8 cellular contexts compared by ENCODE assay signal in genomic region chr1:56820755-56821461, GRCh38. TPM values are rescaled to one million over a fixed set of nuclear protein-coding genes. Genes with fewer than 3 reads are reported as not detected.
A peak's percentile ranks its signal among the peaks of the same experiment; 100 is the strongest.
DNase-seq lines count a peak whose midpoint lies in the region; ATAC-seq, FAIRE-seq and TF ChIP-seq lines count a peak whose summit lies in the region.

No MANE protein-coding gene starts in this region.

- no peaks in the 10 kb centered on the region for H3K36me3 ChIP-seq in CD8-positive, alpha-beta T cell (ENCODE audit: insufficient read depth, low read length)
- H3K36me3 ChIP-seq in H1 (ENCODE audit: control insufficient read depth in 2 of 4, insufficient read depth in 4 of 4, low read length in 3 of 4): no peaks in the 10 kb centered on the region
- no peaks in the 10 kb centered on the region for H3K36me3 ChIP-seq in mesodermal cell (ENCODE audit: control insufficient read depth, insufficient read depth, low read length)

- H4K8ac ChIP-seq in H1 (ENCODE audit: extremely low read depth, insufficient read depth, low read length): no peak overlapping the region

- H3K18ac ChIP-seq in H1 (ENCODE audit: extremely low read depth, low read length): no peak overlapping the region

- no peaks in the 10 kb centered on the region for H3K4me1 ChIP-seq in CD8-positive, alpha-beta T cell (ENCODE audit: insufficient read depth, low read length)
- peaks cover 2 to 9% (median 6%) of the 10 kb centered on the region in 4 experiments; a peak in 6 of 7 replicates for H3K4me1 ChIP-seq in H1 (replicated peaks in 1 of 4; ENCODE audit: control insufficient read depth in 3 of 4, insufficient read depth in 4 of 4, low read length in 3 of 4)
- peaks cover 17% of the 10 kb centered on the region for H3K4me1 ChIP-seq in mesodermal cell (ENCODE audit: control insufficient read depth, insufficient read depth, low read length, poor library complexity, severe bottlenecking)

- no peaks in the 10 kb centered on the region for H3K36me3 Mint-ChIP-seq in CD8-positive, alpha-beta T cell
- H3K36me3 Mint-ChIP-seq in activated CD8-positive, alpha-beta T cell treated with anti-CD3 and anti-CD28 coated beads for 36 hours (ENCODE audit: low read depth): no peaks in the 10 kb centered on the region

- peak; percentile 90 to 97 for TF ChIP-seq RAD21 in H1 (IDR thresholded peaks at IDR 0.05 in 1 of 2, conservative IDR thresholded peaks at IDR 0.05 in 1 of 2; ENCODE audit: low read depth in 2 of 2, low read length in 2 of 2)

- H3K27me3 Mint-ChIP-seq in CD8-positive, alpha-beta T cell (ENCODE audit: low read depth): peaks cover 16% of the 10 kb centered on the region
- H3K27me3 Mint-ChIP-seq in activated CD8-positive, alpha-beta T cell treated with anti-CD3 and anti-CD28 coated beads for 36 hours: peaks cover 6% of the 10 kb centered on the region

- peak; percentile 54 for TF ChIP-seq CTCF in CD8-positive, alpha-beta T cell (IDR thresholded peaks at IDR 0.05)
- peak; percentile 87 for TF ChIP-seq CTCF in activated CD8-positive, alpha-beta T cell treated with anti-CD3 and anti-CD28 coated beads for 36 hours (IDR thresholded peaks at IDR 0.05)
- TF ChIP-seq CTCF in H1 (IDR thresholded peaks at IDR 0.05; ENCODE audit: control extremely low read depth in 1 of 3, insufficient read depth in 1 of 3, low read depth in 1 of 3, low read length in 3 of 3): peak; percentile 91 to 99 (median 92)

- no peak overlapping the region for H3K27ac Mint-ChIP-seq in CD8-positive, alpha-beta T cell
- H3K27ac Mint-ChIP-seq in activated CD8-positive, alpha-beta T cell treated with anti-CD3 and anti-CD28 coated beads for 36 hours: no peak overlapping the region

- peak; percentile 79 for FAIRE-seq in H1 (lab: Jason Lieb, UNC)

- H3K9me3 ChIP-seq in CD8-positive, alpha-beta T cell (ENCODE audit: low read length): no peaks in the 10 kb centered on the region
- H3K9me3 ChIP-seq in H1 (ENCODE audit: insufficient read depth in 2 of 2, low read depth in 1 of 2, low read length in 1 of 2): no peaks in the 10 kb centered on the region
- no peaks in the 10 kb centered on the region for H3K9me3 ChIP-seq in mesodermal cell (ENCODE audit: control insufficient read depth, low read length)

- no peak overlapping the region for H3K4me3 ChIP-seq in CD8-positive, alpha-beta T cell (ENCODE audit: low read depth, low read length)
- H3K4me3 ChIP-seq in H1 (ENCODE audit: extremely low read depth in 1 of 4, insufficient read depth in 2 of 4, low read depth in 3 of 4, low read length in 4 of 4): no peak overlapping the region
- no peak overlapping the region for H3K4me3 ChIP-seq in mesodermal cell (ENCODE audit: extremely low read depth, insufficient read depth, low read length, poor library complexity, severe bottlenecking)

- no peak overlapping the region for H3K14ac ChIP-seq in H1 (ENCODE audit: insufficient read length)

- H3K27ac ChIP-seq in CD8-positive, alpha-beta T cell (ENCODE audit: low read depth, low read length): no peak overlapping the region
- H3K27ac ChIP-seq in H1 (ENCODE audit: low read depth, low read length) (no peak overlapping the region), mesodermal cell (ENCODE audit: low read depth, low read length, severe bottlenecking) (peak overlapping the region; percentile 97)

- WGBS in H1 (ENCODE audit: extremely low coverage in 1 of 2, insufficient coverage in 1 of 2, insufficient read length in 1 of 2, insufficient replicate concordance in 2 of 2, low coverage in 1 of 2, low lambda C conversion rate in 2 of 2, missing lambda C conversion rate in 1 of 2), 2 experiments: 37% methylated on average over 7 of the region's 7 CpGs; no CpG with 5 or more reads in 1 of the 2 experiments
- 23 to 35% methylated on average over 5 of the region's 7 CpGs for WGBS in mesodermal cell (ENCODE audit: insufficient coverage in 2 of 2), 2 experiments

- H3K79me1 ChIP-seq in H1 (ENCODE audit: low read depth, low read length): no peaks in the 10 kb centered on the region

- H4K20me1 ChIP-seq in H1 (replicated peaks in 1 of 2; ENCODE audit: control insufficient read depth in 1 of 2, insufficient read depth in 2 of 2, low read length in 2 of 2): no peaks in the 10 kb centered on the region

- ATAC-seq in CD8-positive, alpha-beta T cell: peak; percentile 40
- peak; percentile 72 for ATAC-seq in GM19372 (IDR thresholded peaks at IDR 0.05; ENCODE audit: low read depth, unreplicated experiment)
- ATAC-seq in HG03457 (IDR thresholded peaks at IDR 0.05; ENCODE audit: unreplicated experiment): peak; percentile 51
- ATAC-seq in activated CD8-positive, alpha-beta T cell treated with anti-CD3 and anti-CD28 coated beads for 36 hours: peak; percentile 75

- H2BK12ac ChIP-seq in H1 (ENCODE audit: low read depth, low read length): no peak overlapping the region

- no peaks in the 10 kb centered on the region for H3K4me1 Mint-ChIP-seq in CD8-positive, alpha-beta T cell (ENCODE audit: low read depth)
- no peaks in the 10 kb centered on the region for H3K4me1 Mint-ChIP-seq in activated CD8-positive, alpha-beta T cell treated with anti-CD3 and anti-CD28 coated beads for 36 hours (ENCODE audit: low read depth)

- H2BK5ac ChIP-seq in H1 (ENCODE audit: low read depth, low read length): no peak overlapping the region

- DNase-seq in CD8-positive, alpha-beta T cell: peak; percentile 11 to 66 (median 48)
- DNase-seq in NCI-H748 (lab: John Stamatoyannopoulos, UW; ENCODE audit: unreplicated experiment) (peak; percentile 86), H1 (ENCODE audit: low read depth in 1 of 2, low spot score in 2 of 2) (peak; percentile 74 to 99)
- DNase-seq in activated CD8-positive, alpha-beta T cell treated with anti-CD3 and anti-CD28 coated beads for 36 hours: peak; percentile 82
- DNase-seq in stimulated activated CD8-positive, alpha-beta memory T cell treated with anti-CD3 and anti-CD28 coated beads, Interleukin-4, amount 100 ng/mL, for 48 hours: peak; percentile 92

- TF ChIP-seq EP300 in H1 (IDR thresholded peaks at IDR 0.05; ENCODE audit: borderline replicate concordance in 1 of 2, low read depth in 2 of 2, low read length in 2 of 2): no peak

- H4K5ac ChIP-seq in H1 (ENCODE audit: insufficient read length, low read depth, low read length): no peak overlapping the region

- peaks cover 3% of the 10 kb centered on the region; the same call in 1 of the 2 replicates for H3K23me2 ChIP-seq in H1 (ENCODE audit: low read depth, low read length)

- no peak overlapping the region for H3K4me2 ChIP-seq in H1 (ENCODE audit: insufficient read depth in 1 of 2, low read depth in 2 of 2, low read length in 2 of 2)

- H4K91ac ChIP-seq in H1 (replicated peaks; ENCODE audit: insufficient read length, low read length): no peak overlapping the region

- H2AFZ ChIP-seq in H1 (ENCODE audit: low read length): no peak overlapping the region

- no peaks in the 10 kb centered on the region for H3K9me3 Mint-ChIP-seq in CD8-positive, alpha-beta T cell
- H3K9me3 Mint-ChIP-seq in activated CD8-positive, alpha-beta T cell treated with anti-CD3 and anti-CD28 coated beads for 36 hours: no peaks in the 10 kb centered on the region

- no peak overlapping the region for H2AK5ac ChIP-seq in H1 (ENCODE audit: low read depth, low read length)

- H3K23ac ChIP-seq in H1 (ENCODE audit: insufficient read length): no peak overlapping the region

- no peak overlapping the region for H3K56ac ChIP-seq in H1 (replicated peaks; ENCODE audit: insufficient read length, low read depth, low read length)

- no peak overlapping the region for H2BK15ac ChIP-seq in H1 (ENCODE audit: low read length)

- H3K4ac ChIP-seq in H1 (replicated peaks; ENCODE audit: insufficient read length, low read depth, low read length): no peak overlapping the region

- no peaks in the 10 kb centered on the region for H3K79me2 ChIP-seq in H1 (ENCODE audit: control insufficient read depth in 1 of 2, insufficient read depth in 2 of 2, low read length in 2 of 2)

- POLR2A ChIA-PET in CD8-positive, alpha-beta T cell (lab: Charles Lee): no interaction called here
- POLR2A ChIA-PET in activated CD8-positive, alpha-beta T cell treated with anti-CD3 and anti-CD28 coated beads for 36 hours (lab: Charles Lee): no interaction called here
- POLR2A ChIA-PET in H1 (lab: Charles Lee; ENCODE audit: partially characterized antibody): interaction anchor here (0.7 kb wide), 1 partner anchor 16 kb away, joined by 3 read pairs; no protein-coding TSS in a partner anchor

- H3K9ac ChIP-seq in H1 (replicated peaks in 1 of 4; ENCODE audit: extremely low read depth in 1 of 4, low read depth in 3 of 4, low read length in 3 of 4): no peak overlapping the region

- no peak overlapping the region for H2BK120ac ChIP-seq in H1 (replicated peaks; ENCODE audit: low read depth, low read length)

- no peak overlapping the region for H2BK20ac ChIP-seq in H1 (ENCODE audit: low read length)

- no peaks in the 10 kb centered on the region for H3K27me3 ChIP-seq in CD8-positive, alpha-beta T cell (ENCODE audit: insufficient read depth, low read length)
- H3K27me3 ChIP-seq in H1 (replicated peaks in 1 of 4; ENCODE audit: control insufficient read depth in 3 of 4, extremely low read depth in 1 of 4, insufficient read depth in 3 of 4, low read length in 3 of 4): no peaks in the 10 kb centered on the region

- intact Hi-C loops in CD8-positive, alpha-beta T cell (cut with DNase I, micrococcal nuclease): no loop called here
- intact Hi-C loops in activated CD8-positive, alpha-beta T cell treated with anti-CD3 and anti-CD28 coated beads for 36 hours (cut with micrococcal nuclease): no loop called here

- no peak for TF ChIP-seq POLR2A in H1 (IDR thresholded peaks at IDR 0.05; ENCODE audit: control extremely low read depth in 1 of 2, low read depth in 2 of 2, low read length in 2 of 2)

- CTCF ChIA-PET in CD8-positive, alpha-beta T cell (lab: Charles Lee): interaction anchor here (0.6 to 2.2 kb wide), 5 partner anchors 10 to 925 kb away, joined by 3 to 12 read pairs (median 3); no protein-coding TSS in a partner anchor
- CTCF ChIA-PET in activated CD8-positive, alpha-beta T cell treated with anti-CD3 and anti-CD28 coated beads for 36 hours (lab: Charles Lee): interaction anchor here (0.9 to 2.8 kb wide), 10 partner anchors 10 to 213 kb away, joined by 3 to 14 read pairs (median 4); no protein-coding TSS in a partner anchor
- CTCF ChIA-PET in H1 (lab: Charles Lee; ENCODE audit: partially characterized antibody): interaction anchor here (0.5 to 3.2 kb wide), 48 partner anchors 10 to 1440 kb away, joined by 3 to 30 read pairs (median 4); no protein-coding TSS in a partner anchor

- no peak overlapping the region for H3K4me3 Mint-ChIP-seq in CD8-positive, alpha-beta T cell
- H3K4me3 Mint-ChIP-seq in activated CD8-positive, alpha-beta T cell treated with anti-CD3 and anti-CD28 coated beads for 36 hours: no peak overlapping the region

RNA-seq across cellular contexts. Expression of gene FYB2, which starts 1.7 kb away (rescaled TPM):
- total RNA-seq in CD8-positive, alpha-beta T cell: not detected
- total RNA-seq in activated CD8-positive, alpha-beta T cell treated with anti-CD3 and anti-CD28 coated beads for 36 hours: not detected
- 0.11 and 0.21 TPM in 2 replicates for total RNA-seq in H1 (2021; fragmentation: NEBNext Ultra II Directional; extraction: Animal tissue kit (Norgen Biotek cat#: 25700))
- 0.08 and 0.17 TPM in 2 replicates for polyA plus RNA-seq in H1 (2011; rRNA removed)
- polyA plus RNA-seq in H1 (2011; cell fraction: cytosol; rRNA removed): 0.18 TPM
- 0.39 TPM for polyA plus RNA-seq in H1 (2011; cell fraction: nucleus; rRNA removed)
- polyA plus RNA-seq in H1 (2012, experiment 1 of 2): 0.16 to 0.28 TPM (median 0.18 TPM) in 4 replicates
- polyA plus RNA-seq in H1 (2012, experiment 2 of 2): not detected
- 0.08 TPM for polyA plus RNA-seq in H1 (2013, experiment 1 of 2)
- 0.06 TPM for polyA plus RNA-seq in H1 (2013, experiment 2 of 2)
- 0.29 and 0.41 TPM in 2 replicates for polyA minus RNA-seq in H1 (2011; rRNA and poly(A)+ RNA removed)
- polyA minus RNA-seq in H1 (2011; cell fraction: cytosol; rRNA and poly(A)+ RNA removed): not detected
- 1.3 TPM for polyA minus RNA-seq in H1 (2011; cell fraction: nucleus; rRNA and poly(A)+ RNA removed)
- polyA plus RNA-seq in mesodermal cell (2013, experiment 1 of 2): not detected
- polyA plus RNA-seq in mesodermal cell (2013, experiment 2 of 2): 0.15 TPM

RNA-seq across cellular contexts. Expression of gene C8A, which starts 33.7 kb away (rescaled TPM):
- total RNA-seq in CD8-positive, alpha-beta T cell: not detected
- not detected for total RNA-seq in activated CD8-positive, alpha-beta T cell treated with anti-CD3 and anti-CD28 coated beads for 36 hours
- total RNA-seq in H1 (2021; fragmentation: NEBNext Ultra II Directional; extraction: Animal tissue kit (Norgen Biotek cat#: 25700)): not detected in 2 replicates
- polyA plus RNA-seq in H1 (2011; rRNA removed): not detected in 2 replicates
- not detected for polyA plus RNA-seq in H1 (2011; cell fraction: cytosol; rRNA removed)
- not detected for polyA plus RNA-seq in H1 (2011; cell fraction: nucleus; rRNA removed)
- polyA plus RNA-seq in H1 (2012, experiment 1 of 2): not detected in 4 replicates
- not detected for polyA plus RNA-seq in H1 (2012, experiment 2 of 2)
- not detected for polyA plus RNA-seq in H1 (2013, experiment 1 of 2)
- not detected for polyA plus RNA-seq in H1 (2013, experiment 2 of 2)
- not detected in 2 replicates for polyA minus RNA-seq in H1 (2011; rRNA and poly(A)+ RNA removed)
- not detected for polyA minus RNA-seq in H1 (2011; cell fraction: cytosol; rRNA and poly(A)+ RNA removed)
- not detected for polyA minus RNA-seq in H1 (2011; cell fraction: nucleus; rRNA and poly(A)+ RNA removed)
- not detected for polyA plus RNA-seq in mesodermal cell (2013, experiment 1 of 2)
- polyA plus RNA-seq in mesodermal cell (2013, experiment 2 of 2): not detected
